In the genomic region with DNA sequence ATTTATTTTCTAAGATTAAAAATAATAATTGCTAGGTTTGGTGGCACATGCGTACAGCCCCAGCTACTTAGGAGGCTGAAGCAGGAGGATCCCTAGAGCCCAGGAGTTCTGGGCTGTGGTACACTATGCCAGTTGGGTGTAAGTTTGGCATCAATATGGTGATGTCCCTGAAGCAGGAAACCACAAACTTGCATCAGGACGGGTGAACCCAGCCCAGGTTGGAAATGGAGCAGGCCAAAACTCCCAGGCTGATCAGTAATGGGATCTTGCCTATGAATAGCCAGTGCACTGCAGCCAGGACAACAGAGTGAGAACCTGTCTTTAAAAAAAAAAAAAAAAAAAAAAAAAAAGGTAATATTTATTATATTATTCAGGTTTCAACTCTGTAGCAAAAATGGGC, we compare ENCODE assay signal across 24 cellular contexts.
"Had no signal": no experiment of that assay in that cellular context is flagged by ENCODE, and none has a peak within 500 bp of the region (broad histone marks: within the 10 kb centered on the region; RNA-seq: fewer than 3 reads in every experiment).

No MANE protein-coding gene starts in this region.

- H3K36me3 ChIP-seq: uterus had no signal

- DNase-seq: hypothalamus; immature natural killer cell; kidney; left colon; left lung; lower lobe of right lung; mammary epithelial cell; mesendoderm; naive thymus-derived CD4-positive, alpha-beta T cell; nucleus accumbens; right lobe of liver; stimulated activated CD4-positive, alpha-beta T cell treated with anti-CD3 and anti-CD28 coated beads, Interleukin-1b, Interleukin-23, amount 100 ng/mL, for 48 hours; stimulated activated CD4-positive, alpha-beta T cell treated with anti-CD3 and anti-CD28 coated beads, Interleukin-2, amount 100 ng/mL, for 48 hours; stimulated activated CD4-positive, alpha-beta T cell treated with anti-CD3 and anti-CD28 coated beads, Interleukin-4, amount 100 ng/mL, for 4 hours; stimulated activated CD8-positive, alpha-beta memory T cell treated with anti-CD3 and anti-CD28 coated beads, Interleukin-4, amount 100 ng/mL, for 48 hours; stimulated activated naive CD4-positive, alpha-beta T cell treated with Interleukin-2 at 50 U/mL for 16 hours; stimulated activated naive CD8-positive, alpha-beta T cell treated with anti-CD3 and anti-CD28 coated beads, Interleukin-15, amount 100 ng/mL, for 72 hours; substantia nigra; uterus had no signal

- H3K4me1 ChIP-seq: right lobe of liver had no signal

- H3K9me3 ChIP-seq: left lung, lower lobe of right lung, right atrium auricular region, right lobe of liver, tibial nerve, uterus had no signal

- ATAC-seq: left colon; left lung; lower lobe of right lung; naive thymus-derived CD4-positive, alpha-beta T cell; right lobe of liver; stimulated activated memory B cell treated with anti-CD40 and anti-IgM and Interleukin-4, amounts not matched to agents 10 μg/mL and 1 μg/mL and 100 μg/mL, for 72 hours; stimulated activated naive CD8-positive, alpha-beta T cell treated with anti-CD3 and anti-CD28 coated beads, Interleukin-15, amount 100 ng/mL, for 72 hours had no signal

- H3K4me3 ChIP-seq: left lung, lower lobe of right lung, right atrium auricular region, right lobe of liver, smooth muscle cell, tibial nerve, uterus had no signal

- H3K27me3 ChIP-seq: left lung, right atrium auricular region, right lobe of liver, tibial nerve, uterus had no signal

- H3K27ac ChIP-seq: left lung, lower lobe of right lung, parathyroid adenoma, right atrium auricular region, right lobe of liver, tibial nerve had no signal
